15 cellular contexts compared by ENCODE assay signal in genomic region chr11:59281177-59281576, GRCh38.
DNase-seq lines count a peak whose midpoint lies in the region; ATAC-seq and TF ChIP-seq lines count a peak whose summit lies in the region.
"Had no signal": no experiment of that assay in that cellular context is flagged by ENCODE, and none has a peak within 500 bp of the region (broad histone marks: within the 10 kb centered on the region; RNA-seq: fewer than 3 reads in every experiment).

No MANE protein-coding gene starts in this region.

- CTCF ChIA-PET in activated CD8-positive, alpha-beta T cell treated with anti-CD3 and anti-CD28 coated beads, Interleukin-2, amount 10 ng/mL, durations not matched to agents 7 days and 5 days (lab: Charles Lee) = no interaction called here

- POLR2A ChIA-PET in activated CD8-positive, alpha-beta T cell treated with anti-CD3 and anti-CD28 coated beads, Interleukin-2, amount 10 ng/mL, durations not matched to agents 7 days and 5 days (lab: Charles Lee) = no interaction called here

- H3K4me3 ChIP-seq in endodermal cell (ENCODE audit: low read length) = no peak overlapping the region
- H3K4me3 ChIP-seq in adrenal gland = no peak overlapping the region
- no peak overlapping the region for H3K4me3 ChIP-seq in ascending aorta

- 68% methylated on average over 2 of the region's 2 CpGs; no CpG with 5 or more reads in 1 of the 2 experiments for WGBS in endodermal cell (ENCODE audit: insufficient coverage in 1 of 2, insufficient read length in 1 of 2), 2 experiments
- 73 to 91% (median 78%) methylated on average over 2 of the region's 2 CpGs for WGBS in adrenal gland, 4 donors

- no peak overlapping the region for H3K27ac Mint-ChIP-seq in endodermal cell
- no peak overlapping the region for H3K27ac Mint-ChIP-seq in activated CD8-positive, alpha-beta T cell treated with anti-CD3 and anti-CD28 coated beads, Interleukin-2, amount 10 ng/mL, durations not matched to agents 7 days and 5 days

- DNase-seq in DMS53 (lab: John Stamatoyannopoulos, UW) (peak; percentile 3), DMS53 treated with DMSO at 0.1 percent for 48 hours (lab: John Stamatoyannopoulos, UW; ENCODE audit: unreplicated experiment) (no peak), MV-4-11 (lab: John Stamatoyannopoulos, UW) (peak; percentile 59), endodermal cell (peak; percentile 13), cardiac septum (ENCODE audit: low spot score) (no peak), adrenal gland (no peak), ascending aorta (ENCODE audit: low spot score in 2 of 2) (no peak)
- no peak for DNase-seq in activated CD8-positive, alpha-beta T cell treated with anti-CD3 and anti-CD28 coated beads, Interleukin-2, amount 10 ng/mL, durations not matched to agents 7 days and 5 days
- DNase-seq: DMS153, NCI-H1105, NCI-H1694 treated with DMSO at 0.1 percent for 48 hours, NCI-H446, SHP77 treated with DMSO at 0.1 percent for 48 hours, T-helper 17 cell had no signal

- no peak for ATAC-seq in activated CD8-positive, alpha-beta T cell treated with anti-CD3 and anti-CD28 coated beads, Interleukin-2, amount 10 ng/mL, durations not matched to agents 7 days and 5 days
- ATAC-seq: T-helper 17 cell had no signal

- H3K9me3 Mint-ChIP-seq in endodermal cell = peaks cover 27% of the 10 kb centered on the region
- H3K9me3 Mint-ChIP-seq in activated CD8-positive, alpha-beta T cell treated with anti-CD3 and anti-CD28 coated beads, Interleukin-2, amount 10 ng/mL, durations not matched to agents 7 days and 5 days (ENCODE audit: insufficient read depth) = no peaks in the 10 kb centered on the region

- H3K27ac ChIP-seq in endodermal cell (ENCODE audit: low read depth, low read length) (no peak overlapping the region), adrenal gland (no peak overlapping the region), ascending aorta (no peak overlapping the region)
- H3K27ac ChIP-seq: 22Rv1 had no signal

- H3K4me1 ChIP-seq in endodermal cell (ENCODE audit: control insufficient read depth, insufficient read depth, low read length) = no peaks in the 10 kb centered on the region
- no peaks in the 10 kb centered on the region for H3K4me1 ChIP-seq in adrenal gland (replicated peaks in 1 of 2)
- no peaks in the 10 kb centered on the region for H3K4me1 ChIP-seq in ascending aorta

- H3K4me3 Mint-ChIP-seq in endodermal cell = no peak overlapping the region
- H3K4me3 Mint-ChIP-seq in activated CD8-positive, alpha-beta T cell treated with anti-CD3 and anti-CD28 coated beads, Interleukin-2, amount 10 ng/mL, durations not matched to agents 7 days and 5 days = no peak overlapping the region
- H3K4me3 Mint-ChIP-seq: T-helper 17 cell had no signal

- TF ChIP-seq POLR2A in adrenal gland (IDR thresholded peaks at IDR 0.05) = no peak

- no peak for TF ChIP-seq CTCF in endodermal cell (conservative IDR thresholded peaks at IDR 0.05)
- no peak for TF ChIP-seq CTCF in adrenal gland (IDR thresholded peaks at IDR 0.05)
- no peak for TF ChIP-seq CTCF in ascending aorta (IDR thresholded peaks at IDR 0.05)

- H3K4me1 Mint-ChIP-seq in endodermal cell = no peaks in the 10 kb centered on the region
- H3K4me1 Mint-ChIP-seq in activated CD8-positive, alpha-beta T cell treated with anti-CD3 and anti-CD28 coated beads, Interleukin-2, amount 10 ng/mL, durations not matched to agents 7 days and 5 days (ENCODE audit: low read depth) = peaks cover 15% of the 10 kb centered on the region

- H3K36me3 ChIP-seq in endodermal cell (ENCODE audit: control insufficient read depth, insufficient read depth, low read length) (no peaks in the 10 kb centered on the region), adrenal gland (replicated peaks in 1 of 2) (no peaks in the 10 kb centered on the region), ascending aorta (no peaks in the 10 kb centered on the region)

- H3K27me3 Mint-ChIP-seq in endodermal cell (ENCODE audit: insufficient read depth) = peaks cover 5% of the 10 kb centered on the region
- H3K27me3 Mint-ChIP-seq in activated CD8-positive, alpha-beta T cell treated with anti-CD3 and anti-CD28 coated beads, Interleukin-2, amount 10 ng/mL, durations not matched to agents 7 days and 5 days (ENCODE audit: low read depth) = peaks cover 23% of the 10 kb centered on the region

- intact Hi-C loops in cardiac septum (cut with DNase I) (loop anchor here (5.0 kb wide), 1 partner anchor 69 kb away; the partner anchor contains the start of gene MPEG1), adrenal gland (cut with DNase I) (loop anchor here (5.0 to 10.0 kb wide), 2 partner anchors 96 to 109 kb away; partner anchors contain the start of gene DTX4 (in 1 of the 2)), ascending aorta (cut with DNase I) (no loop called here)

- H3K27me3 ChIP-seq in endodermal cell (ENCODE audit: control insufficient read depth, insufficient read depth, low read length, poor library complexity, severe bottlenecking) (no peaks in the 10 kb centered on the region), adrenal gland (no peaks in the 10 kb centered on the region), ascending aorta (no peaks in the 10 kb centered on the region)

- H3K36me3 Mint-ChIP-seq in endodermal cell (ENCODE audit: low read depth) = no peaks in the 10 kb centered on the region
- H3K36me3 Mint-ChIP-seq in activated CD8-positive, alpha-beta T cell treated with anti-CD3 and anti-CD28 coated beads, Interleukin-2, amount 10 ng/mL, durations not matched to agents 7 days and 5 days (ENCODE audit: low read depth) = no peaks in the 10 kb centered on the region

- H3K9me3 ChIP-seq in endodermal cell (ENCODE audit: control insufficient read depth, low read length) (no peaks in the 10 kb centered on the region), adrenal gland (replicated peaks in 1 of 3) (no peaks in the 10 kb centered on the region), ascending aorta (no peaks in the 10 kb centered on the region)

- H3K9ac ChIP-seq in endodermal cell (ENCODE audit: extremely low read depth, low read length, poor library complexity, severe bottlenecking) = no peak overlapping the region

Comparison
In these comparisons a context has a peak if more than half of its experiments do, and no peak if none do; other contexts are left out.
1. DNase-seq: peak in DMS53 (single experiment), MV-4-11 (single experiment) and endodermal cell (single experiment); none in DMS53 treated with DMSO at 0.1 percent for 48 hours (single experiment), activated CD8-positive, alpha-beta T cell treated with anti-CD3 and anti-CD28 coated beads, Interleukin-2, amount 10 ng/mL, durations not matched to agents 7 days and 5 days (single experiment), cardiac septum (single experiment), adrenal gland (0 of 7) and ascending aorta (0 of 2).